Comparison of ENCODE assay signal across 10 cellular contexts in genomic region chr7:6394114-6394513, GRCh38. TPM values are rescaled to one million over a fixed set of nuclear protein-coding genes. Genes with fewer than 3 reads are reported as not detected.
DNase-seq lines count a peak whose midpoint lies in the region; ATAC-seq and TF ChIP-seq lines count a peak whose summit lies in the region.
"Had no signal": no experiment of that assay in that cellular context is flagged by ENCODE, and none has a peak within 500 bp of the region (broad histone marks: within the 10 kb centered on the region; RNA-seq: fewer than 3 reads in every experiment).

No MANE protein-coding gene starts in this region.

- H2AFZ ChIP-seq in fibroblast of lung (ENCODE audit: low read length), result no peak overlapping the region

- ATAC-seq in GM21381 (IDR thresholded peaks at IDR 0.05; ENCODE audit: unreplicated experiment) (no peak), GM21447 (IDR thresholded peaks at IDR 0.05; ENCODE audit: unreplicated experiment) (no peak)

- H3K4me3 ChIP-seq in CD8-positive, alpha-beta memory T cell (ENCODE audit: low read length), result no peak overlapping the region
- H3K4me3 ChIP-seq in fibroblast of lung (replicated peaks in 1 of 4; ENCODE audit: control extremely low read depth in 1 of 4, insufficient read depth in 1 of 4, low read depth in 3 of 4, low read length in 4 of 4) (peak overlapping the region in 1 of 4 experiments; percentile 5), skin epidermis (no peak overlapping the region)

- CTCF ChIA-PET in CD8-positive, alpha-beta memory T cell (lab: Charles Lee), result no interaction called here
- CTCF ChIA-PET in activated CD4-positive, alpha-beta memory T cell treated with anti-CD3 and anti-CD28 coated beads, Interleukin-2, amount 10 ng/mL, durations not matched to agents 7 days and 5 days (lab: Charles Lee), result no interaction called here

- H3K27ac ChIP-seq in CD8-positive, alpha-beta memory T cell (ENCODE audit: low read depth, low read length), result no peak overlapping the region
- H3K27ac ChIP-seq in fibroblast of lung (ENCODE audit: insufficient read depth, low read length), result peak overlapping the region; percentile 77
- peak overlapping the region in 15 of 21 experiments; percentile 31 to 87 (median 66) for H3K27ac ChIP-seq in skin epidermis

- no peaks in the 10 kb centered on the region for H3K27me3 Mint-ChIP-seq in CD8-positive, alpha-beta memory T cell
- H3K27me3 Mint-ChIP-seq in activated CD4-positive, alpha-beta memory T cell treated with anti-CD3 and anti-CD28 coated beads, Interleukin-2, amount 10 ng/mL, durations not matched to agents 7 days and 5 days, result no peaks in the 10 kb centered on the region

- H3K79me2 ChIP-seq in fibroblast of lung (ENCODE audit: control insufficient read depth, insufficient read depth, low read length), result peaks cover 91% of the 10 kb centered on the region

- POLR2A ChIA-PET in CD8-positive, alpha-beta memory T cell (lab: Charles Lee), result no interaction called here
- POLR2A ChIA-PET in activated CD4-positive, alpha-beta memory T cell treated with anti-CD3 and anti-CD28 coated beads, Interleukin-2, amount 10 ng/mL, durations not matched to agents 7 days and 5 days (lab: Charles Lee), result no interaction called here

- no peak overlapping the region for H3K4me2 ChIP-seq in fibroblast of lung (ENCODE audit: extremely low read depth, insufficient read depth, low read length)

- no peak overlapping the region for H3K4me3 Mint-ChIP-seq in CD8-positive, alpha-beta memory T cell
- H3K4me3 Mint-ChIP-seq in activated CD4-positive, alpha-beta memory T cell treated with anti-CD3 and anti-CD28 coated beads, Interleukin-2, amount 10 ng/mL, durations not matched to agents 7 days and 5 days, result no peak overlapping the region

- TF ChIP-seq CTCF in fibroblast of lung (conservative IDR thresholded peaks at IDR 0.05 in 1 of 2, IDR thresholded peaks at IDR 0.05 in 1 of 2; ENCODE audit: low read depth in 1 of 2, low read length in 2 of 2), result no peak

- H3K4me1 Mint-ChIP-seq in CD8-positive, alpha-beta memory T cell, result peaks cover 46 to 69% (median 61%) of the 10 kb centered on the region in 3 donors
- H3K4me1 Mint-ChIP-seq in activated CD4-positive, alpha-beta memory T cell treated with anti-CD3 and anti-CD28 coated beads, Interleukin-2, amount 10 ng/mL, durations not matched to agents 7 days and 5 days, result peaks cover 60% of the 10 kb centered on the region

- no peaks in the 10 kb centered on the region for H3K9me3 Mint-ChIP-seq in CD8-positive, alpha-beta memory T cell
- no peaks in the 10 kb centered on the region for H3K9me3 Mint-ChIP-seq in activated CD4-positive, alpha-beta memory T cell treated with anti-CD3 and anti-CD28 coated beads, Interleukin-2, amount 10 ng/mL, durations not matched to agents 7 days and 5 days

- DNase-seq in CD8-positive, alpha-beta memory T cell, result no peak
- no peak for DNase-seq in activated CD4-positive, alpha-beta memory T cell treated with anti-CD3 and anti-CD28 coated beads, Interleukin-2, amount 10 ng/mL, durations not matched to agents 7 days and 5 days
- DNase-seq in fibroblast of lung (ENCODE audit: low read depth in 2 of 2), result no peak
- DNase-seq in GDM1 (lab: John Stamatoyannopoulos, UW), result no peak
- DNase-seq in HT-29 (ENCODE audit: low spot score), result no peak
- DNase-seq: Karpas-422, SHP77 treated with DMSO at 0.1 percent for 48 hours had no signal

- no peak overlapping the region for H3K9ac ChIP-seq in fibroblast of lung (ENCODE audit: insufficient read depth, low read length)

- H4K20me1 ChIP-seq in fibroblast of lung (ENCODE audit: control insufficient read depth, extremely low read depth, insufficient read depth, low read length), result peaks cover 5% of the 10 kb centered on the region

- peaks cover 10% of the 10 kb centered on the region for H3K36me3 ChIP-seq in CD8-positive, alpha-beta memory T cell (ENCODE audit: insufficient read depth, low read length)
- H3K36me3 ChIP-seq in fibroblast of lung (ENCODE audit: control insufficient read depth, insufficient read depth, low read length), result peaks cover 10% of the 10 kb centered on the region

- no peaks in the 10 kb centered on the region for H3K9me3 ChIP-seq in CD8-positive, alpha-beta memory T cell (ENCODE audit: low read length)
- no peaks in the 10 kb centered on the region for H3K9me3 ChIP-seq in fibroblast of lung (ENCODE audit: control insufficient read depth, insufficient read depth, low read depth, low read length)

- H3K27me3 ChIP-seq in CD8-positive, alpha-beta memory T cell (ENCODE audit: insufficient read depth, low read length, poor library complexity, severe bottlenecking), result no peaks in the 10 kb centered on the region
- no peaks in the 10 kb centered on the region for H3K27me3 ChIP-seq in fibroblast of lung (ENCODE audit: control insufficient read depth, insufficient read depth, low read length)

- H3K4me1 ChIP-seq in CD8-positive, alpha-beta memory T cell (ENCODE audit: insufficient read depth, low read length), result peaks cover 20% of the 10 kb centered on the region
- peaks cover 15% of the 10 kb centered on the region for H3K4me1 ChIP-seq in fibroblast of lung (ENCODE audit: control insufficient read depth, extremely low read depth, insufficient read depth, low read length)

- peak overlapping the region in 7 of 8 donors; percentile 52 to 84 (median 81) for H3K27ac Mint-ChIP-seq in CD8-positive, alpha-beta memory T cell
- peak overlapping the region; percentile 83 for H3K27ac Mint-ChIP-seq in activated CD4-positive, alpha-beta memory T cell treated with anti-CD3 and anti-CD28 coated beads, Interleukin-2, amount 10 ng/mL, durations not matched to agents 7 days and 5 days

- peaks cover 0 to 72% (median 11%) of the 10 kb centered on the region in 3 donors for H3K36me3 Mint-ChIP-seq in CD8-positive, alpha-beta memory T cell
- H3K36me3 Mint-ChIP-seq in activated CD4-positive, alpha-beta memory T cell treated with anti-CD3 and anti-CD28 coated beads, Interleukin-2, amount 10 ng/mL, durations not matched to agents 7 days and 5 days (ENCODE audit: low read depth), result peaks cover 56% of the 10 kb centered on the region

RNA-seq across cellular contexts. Expression of gene RAC1, which starts 19.8 kb away (rescaled TPM):
- total RNA-seq in CD8-positive, alpha-beta memory T cell, result 100 to 1,000 TPM; 224 to 231 TPM
- polyA plus RNA-seq in CD8-positive, alpha-beta memory T cell, result 299 TPM
- total RNA-seq in activated CD4-positive, alpha-beta memory T cell treated with anti-CD3 and anti-CD28 coated beads, Interleukin-2, amount 10 ng/mL, durations not matched to agents 7 days and 5 days, result 100 to 1,000 TPM; 153 to 155 TPM
- total RNA-seq in fibroblast of lung, result 39.3 and 55.8 TPM in 2 replicates
- polyA plus RNA-seq in fibroblast of lung, result 685 and 743 TPM in 2 replicates
- 345 and 425 TPM in 2 replicates for polyA plus RNA-seq in fibroblast of lung (2012)
- 118 and 158 TPM in 2 replicates for polyA minus RNA-seq in fibroblast of lung (ENCODE audit: low replicate concordance)
- total RNA-seq in HT-29 (2014; rRNA removed; shearing (Covaris generic)), result 108 and 119 TPM in 2 replicates

RNA-seq across cellular contexts. Expression of gene FAM220A, which starts 45.3 kb away (rescaled TPM):
- 10 to 100 TPM; 15.8 to 16.7 TPM for total RNA-seq in CD8-positive, alpha-beta memory T cell
- polyA plus RNA-seq in CD8-positive, alpha-beta memory T cell, result 5.5 TPM
- 10 to 100 TPM in 1 of 2 experiments, 1 to 10 TPM in 1; 9.0 to 10.6 TPM for total RNA-seq in activated CD4-positive, alpha-beta memory T cell treated with anti-CD3 and anti-CD28 coated beads, Interleukin-2, amount 10 ng/mL, durations not matched to agents 7 days and 5 days
- 19.8 and 20.1 TPM in 2 replicates for total RNA-seq in fibroblast of lung
- polyA plus RNA-seq in fibroblast of lung, result 15.5 and 22.5 TPM in 2 replicates
- polyA plus RNA-seq in fibroblast of lung (2012), result 12.4 and 15.3 TPM in 2 replicates
- 4.8 and 8.0 TPM in 2 replicates for polyA minus RNA-seq in fibroblast of lung (ENCODE audit: low replicate concordance)
- 6.1 and 8.7 TPM in 2 replicates for total RNA-seq in HT-29 (2014; rRNA removed; shearing (Covaris generic))

RNA-seq across cellular contexts. Expression of gene DAGLB, which starts 53.6 kb away (rescaled TPM):
- 10 to 100 TPM; 16.1 to 16.4 TPM for total RNA-seq in CD8-positive, alpha-beta memory T cell
- 9.7 TPM for polyA plus RNA-seq in CD8-positive, alpha-beta memory T cell
- 10 to 100 TPM; 15.7 to 16.5 TPM for total RNA-seq in activated CD4-positive, alpha-beta memory T cell treated with anti-CD3 and anti-CD28 coated beads, Interleukin-2, amount 10 ng/mL, durations not matched to agents 7 days and 5 days
- 12.1 and 22.6 TPM in 2 replicates for total RNA-seq in fibroblast of lung
- polyA plus RNA-seq in fibroblast of lung, result 14.5 and 17.3 TPM in 2 replicates
- 13.7 and 15.3 TPM in 2 replicates for polyA plus RNA-seq in fibroblast of lung (2012)
- 29.7 and 34.1 TPM in 2 replicates for polyA minus RNA-seq in fibroblast of lung (ENCODE audit: low replicate concordance)
- 24.2 and 27.1 TPM in 2 replicates for total RNA-seq in HT-29 (2014; rRNA removed; shearing (Covaris generic))
